2 cellular contexts compared by ENCODE assay signal in genomic region chr20:57244627-57245214, GRCh38.
TF ChIP-seq lines count a peak whose summit lies in the region.

No MANE protein-coding gene starts in this region.

TF ChIP-seq in GM23338, 12 proteins besides CTCF, POLR2A, EP300 and RAD21 (continued from another document):
- no peak for TF ChIP-seq ZNF462 (CRISPR knock-in tag; IDR thresholded peaks at IDR 0.05)
- no peak for TF ChIP-seq ZNF331 (CRISPR knock-in tag; IDR thresholded peaks at IDR 0.05; ENCODE audit: low read depth)
- no peak for TF ChIP-seq REST (IDR thresholded peaks at IDR 0.05; ENCODE audit: unreplicated experiment)
- TF ChIP-seq ZNF114 (CRISPR knock-in tag; IDR thresholded peaks at IDR 0.05) = no peak
- no peak for TF ChIP-seq ETS1 (IDR thresholded peaks at IDR 0.05)
- no peak for TF ChIP-seq NANOG (IDR thresholded peaks at IDR 0.05; ENCODE audit: borderline replicate concordance)
- TF ChIP-seq STAT1 (IDR thresholded peaks at IDR 0.05; ENCODE audit: unreplicated experiment) = no peak
- TF ChIP-seq EZH2phosphoT487 (IDR thresholded peaks at IDR 0.05; ENCODE audit: unreplicated experiment) = no peak
- no peak for TF ChIP-seq JUNB (IDR thresholded peaks at IDR 0.05; ENCODE audit: unreplicated experiment)

TF ChIP-seq in HepG2, 621 proteins besides CTCF, POLR2A, EP300 and RAD21 (continued from another document):
- TF ChIP-seq MED1 (CRISPR knock-in tag; IDR thresholded peaks at IDR 0.05) (no peak), PTBP1 (IDR thresholded peaks at IDR 0.05; ENCODE audit: low read depth, low read length, poor library complexity, severe bottlenecking) (no peak), NFIB (CRISPR knock-in tag; IDR thresholded peaks at IDR 0.05; ENCODE audit: borderline replicate concordance) (no peak), HOXD1 (CRISPR knock-in tag; IDR thresholded peaks at IDR 0.05) (no peak), STAG1 (CRISPR knock-in tag; IDR thresholded peaks at IDR 0.05) (peak; percentile 47; the same call in 1 of the 2 replicates), ZBTB4 (CRISPR knock-in tag; IDR thresholded peaks at IDR 0.05; ENCODE audit: borderline replicate concordance) (no peak), ZNF263 (CRISPR knock-in tag; IDR thresholded peaks at IDR 0.05) (0 out of 2 replicates have a peak, but pooled peaks have one; percentile 42)
